ENCODE assay signal across 11 cellular contexts in genomic region chr5:119302449-119302848, GRCh38. TPM values are rescaled to one million over a fixed set of nuclear protein-coding genes. Genes with fewer than 3 reads are reported as not detected.
DNase-seq lines count a peak whose midpoint lies in the region; ATAC-seq and TF ChIP-seq lines count a peak whose summit lies in the region.
"Had no signal": no experiment of that assay in that cellular context is flagged by ENCODE, and none has a peak within 500 bp of the region (broad histone marks: within the 10 kb centered on the region; RNA-seq: fewer than 3 reads in every experiment).

No MANE protein-coding gene starts in this region.

- POLR2A ChIA-PET in AG04450 (lab: Yijun Ruan, JAX): interaction anchor here (0.6 to 2.0 kb wide), 9 partner anchors 10 to 84 kb away, joined by 3 to 8 read pairs (median 4); no protein-coding TSS in a partner anchor

- H3K36me3 Mint-ChIP-seq in Calu3 (ENCODE audit: insufficient read depth, unreplicated experiment): peaks cover 33% of the 10 kb centered on the region
- peaks cover 6% of the 10 kb centered on the region for H3K36me3 Mint-ChIP-seq in activated naive CD8-positive, alpha-beta T cell treated with anti-CD3 and anti-CD28 coated beads, Interleukin-2, amount 50 U/mL, for 24 hours (ENCODE audit: low read depth)

- H3K27ac ChIP-seq in AG04450 (ENCODE audit: low read depth, low read length) (peak overlapping the region; percentile 35), muscle layer of duodenum (ENCODE audit: low read length) (peak overlapping the region; percentile 10), aorta (ENCODE audit: low read depth in 1 of 2, low read length in 2 of 2) (no peak overlapping the region)

- peak overlapping the region; percentile 97 for H3K27ac Mint-ChIP-seq in Calu3 (ENCODE audit: unreplicated experiment)
- peak overlapping the region; percentile 86 for H3K27ac Mint-ChIP-seq in activated naive CD8-positive, alpha-beta T cell treated with anti-CD3 and anti-CD28 coated beads, Interleukin-2, amount 50 U/mL, for 24 hours

- DNase-seq in AG04450 (ENCODE audit: low read depth, low spot score) (no peak), Calu3 (no peak), NCI-H526 treated with DMSO at 0.1 percent for 48 hours (lab: John Stamatoyannopoulos, UW) (no peak), NCI-H2227 (lab: John Stamatoyannopoulos, UW; ENCODE audit: unreplicated experiment) (no peak), aorta (no peak), ureter (ENCODE audit: low spot score) (no peak)
- DNase-seq in activated naive CD8-positive, alpha-beta T cell treated with anti-CD3 and anti-CD28 coated beads, Interleukin-2, amount 50 U/mL, for 24 hours: no peak
- DNase-seq: NCI-H1930, small intestine had no signal

- peaks cover 0 to 14% of the 10 kb centered on the region in 2 donors for H3K4me1 ChIP-seq in muscle layer of duodenum (ENCODE audit: control insufficient read depth in 1 of 2, insufficient read depth in 2 of 2, low read length in 2 of 2)
- H3K4me1 ChIP-seq in aorta (ENCODE audit: control insufficient read depth in 1 of 2, insufficient read depth in 2 of 2, low read length in 2 of 2): peaks cover 8 to 9% of the 10 kb centered on the region in 2 donors

- peaks cover 68% of the 10 kb centered on the region for H3K4me1 Mint-ChIP-seq in Calu3 (ENCODE audit: low read depth, unreplicated experiment)
- peaks cover 93% of the 10 kb centered on the region for H3K4me1 Mint-ChIP-seq in activated naive CD8-positive, alpha-beta T cell treated with anti-CD3 and anti-CD28 coated beads, Interleukin-2, amount 50 U/mL, for 24 hours

- H3K36me3 ChIP-seq in muscle layer of duodenum (ENCODE audit: control insufficient read depth in 1 of 2, insufficient read depth in 2 of 2, low read length in 2 of 2): no peaks in the 10 kb centered on the region
- no peaks in the 10 kb centered on the region for H3K36me3 ChIP-seq in aorta (ENCODE audit: control insufficient read depth in 1 of 2, insufficient read depth in 2 of 2, low read length in 1 of 2)
- H3K36me3 ChIP-seq: HAP-1 had no signal

- WGBS in aorta, 2 donors: 43 to 51% methylated on average over 3 of the region's 3 CpGs

- TF ChIP-seq CTCF in AG04450 (IDR thresholded peaks at IDR 0.05; ENCODE audit: low read depth, low read length) (no peak), Calu3 (IDR thresholded peaks at IDR 0.05; ENCODE audit: unreplicated experiment) (no peak)

- H3K9me3 ChIP-seq in AG04450 (ENCODE audit: control insufficient read depth, insufficient read depth, low read length) (peaks cover 6% of the 10 kb centered on the region; the same call in 1 of the 2 replicates), muscle layer of duodenum (ENCODE audit: control insufficient read depth in 1 of 2, low read length in 2 of 2) (no peaks in the 10 kb centered on the region), aorta (ENCODE audit: control insufficient read depth, low read length) (no peaks in the 10 kb centered on the region)
- H3K9me3 ChIP-seq: HAP-1 had no signal

- BruUV-seq in Calu3 (replicated peaks; lab: Mats Ljungman, UMichigan): TSS peak; percentile 53

- H3K4me3 ChIP-seq in AG04450 (ENCODE audit: low read depth, low read length): no peak overlapping the region
- H3K4me3 ChIP-seq in muscle layer of duodenum (ENCODE audit: low read depth in 1 of 2, low read length in 2 of 2): no peak overlapping the region
- no peak overlapping the region for H3K4me3 ChIP-seq in aorta (ENCODE audit: low read length in 2 of 2)
- H3K4me3 ChIP-seq: HAP-1 had no signal

- intact Hi-C loops in Calu3 (cut with micrococcal nuclease; ENCODE audit: unreplicated experiment): loop anchor here (2.0 to 10.0 kb wide), 5 partner anchors 14 to 278 kb away; partner anchors contain the start of gene DMXL1
- intact Hi-C loops in aorta (cut with DNase I): no loop called here

- CTCF ChIA-PET in AG04450 (lab: Charles Lee) (interaction anchor here (0.6 to 2.0 kb wide), 4 partner anchors 13 to 320 kb away, joined by 4 to 15 read pairs (median 4); no protein-coding TSS in a partner anchor), Calu3 (lab: Charles Lee) (interaction anchor here (0.6 to 3.4 kb wide), 13 partner anchors 10 to 314 kb away, joined by 3 to 21 read pairs (median 4); partner anchors contain the start of genes DMXL1 and DTWD2)

- no peaks in the 10 kb centered on the region for H3K27me3 Mint-ChIP-seq in Calu3 (ENCODE audit: unreplicated experiment)
- H3K27me3 Mint-ChIP-seq in activated naive CD8-positive, alpha-beta T cell treated with anti-CD3 and anti-CD28 coated beads, Interleukin-2, amount 50 U/mL, for 24 hours: no peaks in the 10 kb centered on the region

- H3K9me3 Mint-ChIP-seq in Calu3 (ENCODE audit: low read depth, unreplicated experiment): no peaks in the 10 kb centered on the region
- no peaks in the 10 kb centered on the region for H3K9me3 Mint-ChIP-seq in activated naive CD8-positive, alpha-beta T cell treated with anti-CD3 and anti-CD28 coated beads, Interleukin-2, amount 50 U/mL, for 24 hours

- peak overlapping the region; percentile 69 for H3K4me3 Mint-ChIP-seq in Calu3 (ENCODE audit: low read depth, unreplicated experiment)
- H3K4me3 Mint-ChIP-seq in activated naive CD8-positive, alpha-beta T cell treated with anti-CD3 and anti-CD28 coated beads, Interleukin-2, amount 50 U/mL, for 24 hours: peak overlapping the region; percentile 35

- no peak for ATAC-seq in activated naive CD8-positive, alpha-beta T cell treated with anti-CD3 and anti-CD28 coated beads, Interleukin-2, amount 50 U/mL, for 24 hours
- no peak for ATAC-seq in aorta (ENCODE audit: low FRiP score)

- H3K27me3 ChIP-seq in AG04450 (ENCODE audit: control insufficient read depth, insufficient read depth, low read length) (no peaks in the 10 kb centered on the region), muscle layer of duodenum (ENCODE audit: low read depth, low read length) (no peaks in the 10 kb centered on the region), aorta (ENCODE audit: control insufficient read depth in 1 of 2, insufficient read depth in 2 of 2, low read length in 1 of 2) (no peaks in the 10 kb centered on the region)

RNA-seq across cellular contexts. Expression of gene TNFAIP8, which starts 53.4 kb away (rescaled TPM):
- polyA plus RNA-seq in AG04450 (2011; rRNA removed): 48.3 and 56.4 TPM in 2 replicates
- polyA minus RNA-seq in AG04450 (2011; rRNA and poly(A)+ RNA removed): 25.1 and 36.2 TPM in 2 replicates
- 24.2 and 30.6 TPM in 2 replicates for total RNA-seq in Calu3 (2022)
- 10 to 100 TPM; 17.8 to 26.9 TPM for total RNA-seq in aorta
- 10 to 100 TPM; 13.7 to 32.2 TPM for polyA plus RNA-seq in aorta
- total RNA-seq in ureter: 25.3 TPM

Comparison
In these comparisons a context has a peak if more than half of its experiments do, and no peak if none do; other contexts are left out.
1. H3K27ac ChIP-seq: peak in AG04450 (single experiment) and muscle layer of duodenum (single experiment); none in aorta (0 of 2).